8 cellular contexts compared by ENCODE assay signal in genomic region chr10:101436302-101436701, GRCh38.
"Had no signal": no experiment of that assay in that cellular context is flagged by ENCODE, and none has a peak within 500 bp of the region (broad histone marks: within the 10 kb centered on the region; RNA-seq: fewer than 3 reads in every experiment).

No MANE protein-coding gene starts in this region.

- H3K9me3 Mint-ChIP-seq: H9, HFFc6 had no signal

- H3K9ac ChIP-seq: GM23248 had no signal

- H2AFZ ChIP-seq: GM23248 had no signal

- H3K4me3 Mint-ChIP-seq: H9, HFFc6 had no signal

- H3K27ac Mint-ChIP-seq: H9, HFFc6 had no signal

- H3K27ac ChIP-seq: GM23248 had no signal

- FAIRE-seq: H54, HTR-8/SVneo had no signal

- H3K4me3 ChIP-seq: GM23248 had no signal

- DNase-seq: GM23248, GOT3, H9, HCEC 1CT, HFFc6, KG1 had no signal
